In the genomic region with DNA sequence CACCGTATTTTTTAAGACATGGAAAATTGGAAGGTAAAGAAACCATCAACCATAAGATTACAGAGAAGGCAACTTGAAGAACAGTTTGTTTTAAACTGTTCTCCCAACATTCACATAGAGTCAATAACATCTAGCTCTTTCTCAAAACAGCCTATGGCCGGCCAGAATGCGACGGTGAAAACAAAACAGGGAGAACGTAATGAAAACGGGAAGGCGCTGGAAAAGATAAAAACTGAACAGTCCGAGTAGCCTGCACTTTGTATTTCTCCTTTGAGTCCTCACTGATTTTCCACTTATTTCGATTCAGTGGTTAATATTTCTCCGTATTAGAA, we compare ENCODE assay signal across 8 cellular contexts. TPM values are rescaled to one million over a fixed set of nuclear protein-coding genes. Genes with fewer than 3 reads are reported as not detected.
DNase-seq lines count a peak whose midpoint lies in the region; ATAC-seq and TF ChIP-seq lines count a peak whose summit lies in the region.

No MANE protein-coding gene starts in this region.

- no peaks in the 10 kb centered on the region for H3K9me3 Mint-ChIP-seq in CD8-positive, alpha-beta memory T cell
- no peaks in the 10 kb centered on the region for H3K9me3 Mint-ChIP-seq in endothelial cell (ENCODE audit: unreplicated experiment)

- H3K4me3 ChIP-seq in CD8-positive, alpha-beta memory T cell (ENCODE audit: low read length) = peak overlapping the region; percentile 85
- H3K4me3 ChIP-seq in OCI-LY1 (ENCODE audit: low read depth, low read length, poor library complexity, severe bottlenecking) (peak overlapping the region; percentile 88), neuronal stem cell (ENCODE audit: low read length in 2 of 2) (peak overlapping the region; percentile 72 to 98)

- no peaks in the 10 kb centered on the region for H3F3A ChIP-seq in OCI-LY1 (ENCODE audit: insufficient read depth, low read length)

- peaks cover 4% of the 10 kb centered on the region for H3K79me1 ChIP-seq in neuronal stem cell (ENCODE audit: low read depth, low read length)

- peaks cover 19% of the 10 kb centered on the region for H3K79me2 ChIP-seq in OCI-LY1 (ENCODE audit: insufficient read depth, low read length)

- H3K4me1 Mint-ChIP-seq in CD8-positive, alpha-beta memory T cell = peaks cover 10 to 29% (median 23%) of the 10 kb centered on the region in 3 donors
- H3K4me1 Mint-ChIP-seq in endothelial cell (ENCODE audit: unreplicated experiment) = peaks cover 7% of the 10 kb centered on the region

- no peaks in the 10 kb centered on the region for H4K20me1 ChIP-seq in OCI-LY1 (ENCODE audit: insufficient read depth, low read length)

- no peak overlapping the region for H2BK5ac ChIP-seq in neuronal stem cell (ENCODE audit: low read length)

- peak overlapping the region; percentile 68 for H3K27ac ChIP-seq in CD8-positive, alpha-beta memory T cell (ENCODE audit: low read depth, low read length)
- no peak overlapping the region for H3K27ac ChIP-seq in OCI-LY1 (ENCODE audit: low read depth, low read length, poor library complexity, severe bottlenecking)
- H3K27ac ChIP-seq in neuronal stem cell (replicated peaks; ENCODE audit: low read length) = no peak overlapping the region

- peaks cover 0 to 9% (median 3%) of the 10 kb centered on the region in 3 donors for H3K36me3 Mint-ChIP-seq in CD8-positive, alpha-beta memory T cell
- no peaks in the 10 kb centered on the region for H3K36me3 Mint-ChIP-seq in endothelial cell (ENCODE audit: low read depth, unreplicated experiment)

- H3K9me2 ChIP-seq in OCI-LY1 (ENCODE audit: low read depth, low read length) = no peaks in the 10 kb centered on the region

- H3K18ac ChIP-seq in neuronal stem cell (ENCODE audit: low read length) = no peak overlapping the region

- no peak overlapping the region for H2BK120ac ChIP-seq in neuronal stem cell (ENCODE audit: low read depth, low read length)

- H3K4me3 Mint-ChIP-seq in CD8-positive, alpha-beta memory T cell = peak overlapping the region; percentile 91 to 100 (median 99)
- peak overlapping the region; percentile 99 for H3K4me3 Mint-ChIP-seq in endothelial cell (ENCODE audit: unreplicated experiment)

- no peak overlapping the region for H3K14ac ChIP-seq in neuronal stem cell (ENCODE audit: low read length)

- no peaks in the 10 kb centered on the region for H3K36me3 ChIP-seq in CD8-positive, alpha-beta memory T cell (ENCODE audit: insufficient read depth, low read length)
- H3K36me3 ChIP-seq in OCI-LY1 (ENCODE audit: insufficient read depth, low read length) = no peaks in the 10 kb centered on the region
- peaks cover 0 to 4% of the 10 kb centered on the region in 2 donors for H3K36me3 ChIP-seq in neuronal stem cell (replicated peaks in 1 of 2; ENCODE audit: control insufficient read depth in 2 of 2, insufficient read depth in 2 of 2, low read length in 2 of 2)

- CTCF ChIA-PET in CD8-positive, alpha-beta memory T cell (lab: Charles Lee) = interaction anchor here (0.8 kb wide), 1 partner anchor 13 kb away, joined by 3 read pairs; no protein-coding TSS in a partner anchor

- H2AFZ ChIP-seq in OCI-LY1 (ENCODE audit: low read length) (peak overlapping the region; percentile 1), neuronal stem cell (ENCODE audit: low read length) (peak overlapping the region; percentile 88)

- TF ChIP-seq CTCF in OCI-LY1 (IDR thresholded peaks at IDR 0.05; ENCODE audit: low read length) (no peak), endothelial cell (IDR thresholded peaks at IDR 0.05; ENCODE audit: unreplicated experiment) (no peak)

- H2AK5ac ChIP-seq in neuronal stem cell (ENCODE audit: low read depth, low read length) = no peak overlapping the region

- H3K4me2 ChIP-seq in OCI-LY1 (ENCODE audit: low read length) (peak overlapping the region; percentile 94), neuronal stem cell (ENCODE audit: insufficient read depth, low read length, poor library complexity, severe bottlenecking) (peak overlapping the region; percentile 43)

- no peak overlapping the region for H4K8ac ChIP-seq in neuronal stem cell (ENCODE audit: low read depth, low read length)

- no CpG with 5 or more reads among the region's 10 CpGs for WGBS in neuronal stem cell (ENCODE audit: extremely low coverage in 2 of 2, insufficient read length in 2 of 2, insufficient replicate concordance in 1 of 2), 2 donors

- H2BK12ac ChIP-seq in neuronal stem cell (ENCODE audit: low read length) = no peak overlapping the region

- peak overlapping the region; percentile 92 for H3K9ac ChIP-seq in OCI-LY1 (ENCODE audit: low read length)
- H3K9ac ChIP-seq in neuronal stem cell (ENCODE audit: low read depth, low read length, poor library complexity) = no peak overlapping the region

- H3K4ac ChIP-seq in neuronal stem cell (ENCODE audit: low read length) = no peak overlapping the region

- no peaks in the 10 kb centered on the region for H3K27me3 ChIP-seq in CD8-positive, alpha-beta memory T cell (ENCODE audit: insufficient read depth, low read length, poor library complexity, severe bottlenecking)
- no peaks in the 10 kb centered on the region for H3K27me3 ChIP-seq in OCI-LY1 (ENCODE audit: insufficient read depth, low read length)
- no peaks in the 10 kb centered on the region for H3K27me3 ChIP-seq in neuronal stem cell (ENCODE audit: control insufficient read depth in 3 of 3, insufficient read depth in 3 of 3, low read depth in 1 of 3, low read length in 3 of 3)

- no peak for DNase-seq in CD8-positive, alpha-beta memory T cell
- DNase-seq in endothelial cell (ENCODE audit: low spot score) (peak; percentile 4), neuronal stem cell (ENCODE audit: low spot score) (no peak), COLO668 (lab: John Stamatoyannopoulos, UW; ENCODE audit: unreplicated experiment) (no peak), epidermal melanocyte (ENCODE audit: insufficient read length, low spot score) (no peak), hypothalamus (lab: John Stamatoyannopoulos, UW) (no peak)

- H3K4me1 ChIP-seq in CD8-positive, alpha-beta memory T cell (ENCODE audit: insufficient read depth, low read length) = peaks cover 18% of the 10 kb centered on the region
- H3K4me1 ChIP-seq in OCI-LY1 (ENCODE audit: insufficient read depth, low read length, severe bottlenecking) (peaks cover 23% of the 10 kb centered on the region), neuronal stem cell (ENCODE audit: control insufficient read depth in 2 of 2, insufficient read depth in 1 of 2, low read depth in 1 of 2, low read length in 2 of 2) (peaks cover 3% of the 10 kb centered on the region in 2 donors)

- no peak overlapping the region for H3K23ac ChIP-seq in neuronal stem cell (ENCODE audit: low read depth, low read length, poor library complexity)

- H3K27ac Mint-ChIP-seq in CD8-positive, alpha-beta memory T cell = peak overlapping the region; percentile 37 to 98 (median 95)
- H3K27ac Mint-ChIP-seq in endothelial cell (ENCODE audit: unreplicated experiment) = peak overlapping the region; percentile 77

- ATAC-seq in HG02981 (IDR thresholded peaks at IDR 0.05; ENCODE audit: unreplicated experiment) = no peak

- no peak overlapping the region for H4K91ac ChIP-seq in neuronal stem cell (ENCODE audit: low read depth, low read length, poor library complexity)

- H3K27me3 Mint-ChIP-seq in CD8-positive, alpha-beta memory T cell = no peaks in the 10 kb centered on the region
- no peaks in the 10 kb centered on the region for H3K27me3 Mint-ChIP-seq in endothelial cell (ENCODE audit: unreplicated experiment)

- H2BK15ac ChIP-seq in neuronal stem cell (ENCODE audit: low read length) = no peak overlapping the region

- no peaks in the 10 kb centered on the region for H3K9me3 ChIP-seq in CD8-positive, alpha-beta memory T cell (ENCODE audit: low read length)
- no peaks in the 10 kb centered on the region for H3K9me3 ChIP-seq in OCI-LY1 (ENCODE audit: low read length)
- H3K9me3 ChIP-seq in neuronal stem cell (replicated peaks in 1 of 2; ENCODE audit: control insufficient read depth in 2 of 2, insufficient read depth in 1 of 2, low read depth in 1 of 2, low read length in 2 of 2) = no peaks in the 10 kb centered on the region

- POLR2A ChIA-PET in CD8-positive, alpha-beta memory T cell (lab: Charles Lee) = interaction anchor here (0.6 kb wide), 1 partner anchor 261 kb away, joined by 3 read pairs; no protein-coding TSS in a partner anchor

RNA-seq across cellular contexts. Expression of a gene that starts 0.6 kb away (rescaled TPM):
- total RNA-seq in CD8-positive, alpha-beta memory T cell = 10 to 100 TPM; 26.9 to 27.9 TPM
- polyA plus RNA-seq in CD8-positive, alpha-beta memory T cell = 25.3 TPM
- total RNA-seq in endothelial cell (ENCODE audit: unreplicated experiment) = 39.9 TPM
- polyA plus RNA-seq in neuronal stem cell (2013, experiment 1 of 2) = 37.1 TPM
- polyA plus RNA-seq in neuronal stem cell (2013, experiment 2 of 2) = 37.0 TPM
